Comparison of ENCODE assay signal across 16 cellular contexts in the genomic region with DNA sequence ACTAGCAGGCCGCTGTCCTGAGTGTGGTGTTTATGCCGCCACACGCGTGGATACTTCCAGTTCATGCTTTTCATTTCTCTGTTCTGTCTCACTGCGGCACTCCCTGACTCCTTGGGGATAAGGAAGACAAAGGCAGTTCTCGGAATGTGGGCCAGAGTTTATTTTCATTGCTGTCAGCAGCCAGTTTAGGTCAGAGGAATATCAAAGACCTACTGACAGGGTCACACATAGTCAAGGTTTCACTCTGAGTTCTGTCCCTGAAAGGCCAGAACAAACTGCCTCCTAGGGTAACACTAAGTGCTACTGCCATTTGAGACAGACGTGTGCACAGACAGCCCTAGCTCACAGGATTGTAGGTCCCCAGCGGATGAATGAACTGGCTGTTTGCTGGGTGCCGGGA. TPM values are rescaled to one million over a fixed set of nuclear protein-coding genes. Genes with fewer than 3 reads are reported as not detected.
DNase-seq lines count a peak whose midpoint lies in the region; ATAC-seq and TF ChIP-seq lines count a peak whose summit lies in the region.
"Had no signal": no experiment of that assay in that cellular context is flagged by ENCODE, and none has a peak within 500 bp of the region (broad histone marks: within the 10 kb centered on the region; RNA-seq: fewer than 3 reads in every experiment).

No MANE protein-coding gene starts in this region.

- no peaks in the 10 kb centered on the region for H3K27me3 Mint-ChIP-seq in CD4-positive, alpha-beta T cell
- no peaks in the 10 kb centered on the region for H3K27me3 Mint-ChIP-seq in stimulated activated memory B cell treated with anti-CD40 and anti-IgM and Interleukin-4, amounts not matched to agents 10 μg/mL and 1 μg/mL and 100 μg/mL, for 72 hours

- no peaks in the 10 kb centered on the region for H3K9me3 Mint-ChIP-seq in CD4-positive, alpha-beta T cell
- no peaks in the 10 kb centered on the region for H3K9me3 Mint-ChIP-seq in stimulated activated memory B cell treated with anti-CD40 and anti-IgM and Interleukin-4, amounts not matched to agents 10 μg/mL and 1 μg/mL and 100 μg/mL, for 72 hours
- H3K9me3 Mint-ChIP-seq: HFFc6 had no signal

- peaks cover 8 to 23% of the 10 kb centered on the region in 2 donors for H3K36me3 ChIP-seq in ascending aorta
- peaks cover 18% of the 10 kb centered on the region for H3K36me3 ChIP-seq in left ventricle myocardium inferior
- no peaks in the 10 kb centered on the region for H3K36me3 ChIP-seq in GM23248 (ENCODE audit: low read depth)

- H3K27ac ChIP-seq in CD4-positive, alpha-beta T cell (ENCODE audit: low read depth, low read length): no peak overlapping the region
- H3K27ac ChIP-seq in ascending aorta (peak overlapping the region; percentile 70 to 79), left ventricle myocardium inferior (replicated peaks) (peak overlapping the region; percentile 89), GM23248 (no peak overlapping the region)
- H3K27ac ChIP-seq: foreskin keratinocyte, VCaP had no signal

- H3K4me3 ChIP-seq in ascending aorta (no peak overlapping the region), left ventricle myocardium inferior (peak overlapping the region; percentile 38), GM23248 (no peak overlapping the region)

- no peak for ATAC-seq in CD4-positive, alpha-beta T cell (ENCODE audit: poor library complexity)
- peak; percentile 20 for ATAC-seq in sciatic nerve
- ATAC-seq in stimulated activated memory B cell treated with anti-CD40 and anti-IgM and Interleukin-4, amounts not matched to agents 10 μg/mL and 1 μg/mL and 100 μg/mL, for 72 hours: no peak
- no peak for ATAC-seq in HG02870 (IDR thresholded peaks at IDR 0.05; ENCODE audit: unreplicated experiment)
- ATAC-seq: foreskin keratinocyte had no signal

- CTCF ChIA-PET in CD4-positive, alpha-beta T cell (lab: Charles Lee): interaction anchor here (1.1 to 1.6 kb wide), 3 partner anchors 16 kb away, joined by 3 to 4 read pairs (median 3); no protein-coding TSS in a partner anchor

- peaks cover 60% of the 10 kb centered on the region for H3K36me3 Mint-ChIP-seq in CD4-positive, alpha-beta T cell (ENCODE audit: low read depth)
- peaks cover 58% of the 10 kb centered on the region for H3K36me3 Mint-ChIP-seq in stimulated activated memory B cell treated with anti-CD40 and anti-IgM and Interleukin-4, amounts not matched to agents 10 μg/mL and 1 μg/mL and 100 μg/mL, for 72 hours

- H3K79me2 ChIP-seq in GM23248 (ENCODE audit: insufficient read depth): peaks cover 5% of the 10 kb centered on the region

- H3K9me2 ChIP-seq in GM23248 (ENCODE audit: insufficient read depth): no peaks in the 10 kb centered on the region

- no peak for TF ChIP-seq CTCF in CD4-positive, alpha-beta T cell (IDR thresholded peaks at IDR 0.05)
- TF ChIP-seq CTCF in ascending aorta (IDR thresholded peaks at IDR 0.05) (no peak), left ventricle myocardium inferior (IDR thresholded peaks at IDR 0.05; ENCODE audit: borderline replicate concordance) (no peak)

- peak overlapping the region; percentile 40 for H3K27ac Mint-ChIP-seq in CD4-positive, alpha-beta T cell
- H3K27ac Mint-ChIP-seq in stimulated activated memory B cell treated with anti-CD40 and anti-IgM and Interleukin-4, amounts not matched to agents 10 μg/mL and 1 μg/mL and 100 μg/mL, for 72 hours: no peak overlapping the region
- H3K27ac Mint-ChIP-seq: HFFc6 had no signal

- intact Hi-C loops in CD4-positive, alpha-beta T cell (cut with DNase I, micrococcal nuclease): loop anchor here in 1 of 2 experiments (10.0 kb wide), 1 partner anchor 134 kb away; no protein-coding TSS in a partner anchor
- intact Hi-C loops in ascending aorta (cut with DNase I) (no loop called here), left ventricle myocardium inferior (cut with micrococcal nuclease) (no loop called here), sciatic nerve (cut with DNase I) (no loop called here)

- H3K4me2 ChIP-seq in GM23248 (ENCODE audit: unreplicated experiment): no peak overlapping the region

- H3F3A ChIP-seq in GM23248 (ENCODE audit: insufficient read depth): peaks cover 5% of the 10 kb centered on the region

- no peak overlapping the region for H2AFZ ChIP-seq in GM23248

- peaks cover 19% of the 10 kb centered on the region for H3K4me1 Mint-ChIP-seq in CD4-positive, alpha-beta T cell (ENCODE audit: low read depth)
- H3K4me1 Mint-ChIP-seq in stimulated activated memory B cell treated with anti-CD40 and anti-IgM and Interleukin-4, amounts not matched to agents 10 μg/mL and 1 μg/mL and 100 μg/mL, for 72 hours: peaks cover 48% of the 10 kb centered on the region

- 92 to 96% methylated on average over 9 of the region's 9 CpGs for WGBS in GM23248 (ENCODE audit: low coverage in 1 of 2, low lambda C conversion rate in 2 of 2, missing lambda C conversion rate in 2 of 2), 2 experiments

- H3K9me3 ChIP-seq in CD4-positive, alpha-beta T cell (ENCODE audit: control insufficient read depth, low read length): no peaks in the 10 kb centered on the region
- no peaks in the 10 kb centered on the region for H3K9me3 ChIP-seq in ascending aorta
- no peaks in the 10 kb centered on the region for H3K9me3 ChIP-seq in left ventricle myocardium inferior (replicated peaks)
- no peaks in the 10 kb centered on the region for H3K9me3 ChIP-seq in GM23248 (ENCODE audit: low read depth)

- POLR2A ChIA-PET in CD4-positive, alpha-beta T cell (lab: Charles Lee): interaction anchor here (1.4 kb wide), 1 partner anchor 15 kb away, joined by 3 read pairs; no protein-coding TSS in a partner anchor

- no peak overlapping the region for H3K4me3 Mint-ChIP-seq in CD4-positive, alpha-beta T cell
- H3K4me3 Mint-ChIP-seq in stimulated activated memory B cell treated with anti-CD40 and anti-IgM and Interleukin-4, amounts not matched to agents 10 μg/mL and 1 μg/mL and 100 μg/mL, for 72 hours: no peak overlapping the region
- H3K4me3 Mint-ChIP-seq: HFFc6 had no signal

- no peaks in the 10 kb centered on the region for H3K27me3 ChIP-seq in CD4-positive, alpha-beta T cell (ENCODE audit: control insufficient read depth, insufficient read depth, low read length)
- H3K27me3 ChIP-seq in ascending aorta: no peaks in the 10 kb centered on the region
- H3K27me3 ChIP-seq in left ventricle myocardium inferior (ENCODE audit: low read depth): no peaks in the 10 kb centered on the region
- no peaks in the 10 kb centered on the region for H3K27me3 ChIP-seq in GM23248 (replicated peaks; ENCODE audit: insufficient read depth)
- H3K27me3 ChIP-seq: foreskin keratinocyte had no signal

- in situ Hi-C loops in GM23248 (cut with MboI): no loop called here

- no peak overlapping the region for H3K9ac ChIP-seq in GM23248

- peaks cover 33 to 58% of the 10 kb centered on the region in 2 donors for H3K4me1 ChIP-seq in ascending aorta
- peaks cover 100% of the 10 kb centered on the region for H3K4me1 ChIP-seq in left ventricle myocardium inferior
- peaks cover 8% of the 10 kb centered on the region for H3K4me1 ChIP-seq in GM23248 (ENCODE audit: insufficient read depth)

- H4K20me1 ChIP-seq in GM23248 (ENCODE audit: insufficient read depth): no peaks in the 10 kb centered on the region

- no peak for DNase-seq in CD4-positive, alpha-beta T cell
- no peak for DNase-seq in ascending aorta (ENCODE audit: low spot score in 2 of 2)
- no peak for DNase-seq in left ventricle myocardium inferior
- DNase-seq in sciatic nerve (ENCODE audit: low spot score): no peak
- DNase-seq in NCI-H2171 (lab: John Stamatoyannopoulos, UW): no peak
- no peak for DNase-seq in GM23248
- DNase-seq: ACHN; effector CD4-positive, alpha-beta T cell; foreskin keratinocyte; HFFc6; NCI-H524; occipital lobe; OCI-M1 had no signal

RNA-seq across cellular contexts. Expression of gene SPTBN5, which starts 27.3 kb away (rescaled TPM):
- total RNA-seq in CD4-positive, alpha-beta T cell: 1 to 10 TPM; 2.2 to 2.3 TPM
- total RNA-seq in ascending aorta: 1.5 TPM
- total RNA-seq in left ventricle myocardium inferior: 2.7 TPM
- 35.0 TPM for total RNA-seq in sciatic nerve
- 0.11 and 0.25 TPM in 2 replicates for total RNA-seq in GM23248 (2014; rRNA removed; shearing (Covaris generic))
- 0.03 TPM in 1 of 2 replicates, not detected in the other for polyA plus RNA-seq in GM23248 (2016; fragmentation: Nextera tagmentation; extraction: Ambion mirVana)

RNA-seq across cellular contexts. Expression of gene EHD4, which starts 51.2 kb away (rescaled TPM):
- total RNA-seq in CD4-positive, alpha-beta T cell: 10 to 100 TPM; 39.8 to 40.5 TPM
- 70.4 TPM for total RNA-seq in ascending aorta
- total RNA-seq in left ventricle myocardium inferior: 46.4 TPM
- 27.3 TPM for total RNA-seq in sciatic nerve
- total RNA-seq in GM23248 (2014; rRNA removed; shearing (Covaris generic)): 15.9 and 17.7 TPM in 2 replicates
- 18.7 and 21.0 TPM in 2 replicates for polyA plus RNA-seq in GM23248 (2016; fragmentation: Nextera tagmentation; extraction: Ambion mirVana)

Comparison
In these comparisons a context has a peak if more than half of its experiments do, and no peak if none do; other contexts are left out.
1. H3K27ac ChIP-seq: peak in ascending aorta (2 of 2) and left ventricle myocardium inferior (single experiment); none in CD4-positive, alpha-beta T cell (single experiment) and GM23248 (single experiment).